ENCODE assay signal across 14 cellular contexts in the genomic region with DNA sequence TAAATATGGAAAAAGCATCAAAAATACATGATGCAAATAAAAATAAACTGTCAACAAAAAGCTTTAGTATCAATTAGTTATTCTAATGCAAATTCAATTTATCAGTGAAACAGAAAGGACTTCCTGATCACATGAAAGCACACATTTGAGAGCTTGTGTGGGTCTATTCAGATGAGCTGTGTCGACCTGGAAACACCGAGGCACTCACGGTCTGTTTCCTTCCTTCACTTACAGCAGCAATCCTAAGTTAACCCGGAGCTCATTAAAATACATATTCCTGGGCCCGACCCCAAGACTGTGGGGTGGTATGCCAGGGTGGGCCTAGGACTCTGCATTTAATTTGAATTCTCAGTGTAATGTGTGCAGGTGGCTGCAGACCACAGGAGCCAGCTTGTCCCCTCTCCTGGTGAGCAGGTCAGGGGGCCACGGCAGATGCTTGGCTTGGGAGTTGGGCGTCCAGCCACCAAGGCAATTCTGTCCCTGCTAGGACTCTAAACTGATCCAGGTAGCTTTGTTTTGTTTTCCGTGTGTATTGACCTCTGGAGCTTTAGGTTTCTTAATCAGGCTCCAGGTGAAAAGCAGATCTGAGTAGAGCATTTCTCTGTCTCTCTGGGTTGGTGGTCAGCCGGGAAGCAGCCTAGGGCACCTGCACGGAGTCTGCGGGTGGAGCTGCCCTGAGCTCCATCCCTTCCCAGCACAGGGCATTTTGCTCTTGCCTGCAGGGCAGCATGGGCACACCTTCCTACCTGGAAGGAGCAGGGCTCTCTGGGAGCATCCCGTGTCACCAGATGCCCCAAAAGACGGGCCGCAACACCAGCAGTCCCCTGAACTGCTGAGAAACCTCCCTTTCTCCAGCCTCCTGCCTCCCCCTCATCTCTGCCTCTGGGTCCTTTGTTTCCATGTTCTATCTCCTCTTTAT. TPM values are rescaled to one million over a fixed set of nuclear protein-coding genes. Genes with fewer than 3 reads are reported as not detected.
DNase-seq lines count a peak whose midpoint lies in the region; ATAC-seq, FAIRE-seq and TF ChIP-seq lines count a peak whose summit lies in the region.
"Had no signal": no experiment of that assay in that cellular context is flagged by ENCODE, and none has a peak within 500 bp of the region (broad histone marks: within the 10 kb centered on the region; RNA-seq: fewer than 3 reads in every experiment).

No MANE protein-coding gene starts in this region.

- peaks cover 32% of the 10 kb centered on the region for H3K36me3 ChIP-seq in OCI-LY3 (replicated peaks; ENCODE audit: low read depth, low read length)
- H3K36me3 ChIP-seq in gastrocnemius medialis: no peaks in the 10 kb centered on the region
- H3K36me3 ChIP-seq: colonic mucosa had no signal

- H3K4me1 ChIP-seq in OCI-LY3 (ENCODE audit: low read length) (peaks cover 52% of the 10 kb centered on the region), gastrocnemius medialis (peaks cover 29 to 86% of the 10 kb centered on the region in 2 donors)
- H3K4me1 ChIP-seq: colonic mucosa had no signal

- H3K4me1 Mint-ChIP-seq in T-helper 1 cell treated with Interleukin-12 subunit alpha and Interleukin-12 subunit beta and Interleukin-4 antibody, amounts not matched to agents 30 μg/mL and 1 μg/mL, for 36 hours (ENCODE audit: low read depth): peaks cover 73% of the 10 kb centered on the region
- peaks cover 71% of the 10 kb centered on the region for H3K4me1 Mint-ChIP-seq in activated naive CD8-positive, alpha-beta T cell treated with anti-CD3 and anti-CD28 coated beads, Interleukin-2, amount 10 ng/mL, durations not matched to agents 7 days and 5 days

- no peaks in the 10 kb centered on the region for H3K9me3 ChIP-seq in OCI-LY3 (ENCODE audit: insufficient read depth, low read length)
- H3K9me3 ChIP-seq in gastrocnemius medialis: no peaks in the 10 kb centered on the region
- H3K9me3 ChIP-seq: colonic mucosa had no signal

- H3K27me3 ChIP-seq in OCI-LY3 (ENCODE audit: low read depth, low read length) (no peaks in the 10 kb centered on the region), gastrocnemius medialis (no peaks in the 10 kb centered on the region)
- H3K27me3 ChIP-seq: colonic mucosa had no signal

- peak overlapping the region; percentile 84 for H3K27ac Mint-ChIP-seq in T-helper 1 cell treated with Interleukin-12 subunit alpha and Interleukin-12 subunit beta and Interleukin-4 antibody, amounts not matched to agents 30 μg/mL and 1 μg/mL, for 36 hours
- H3K27ac Mint-ChIP-seq in activated naive CD8-positive, alpha-beta T cell treated with anti-CD3 and anti-CD28 coated beads, Interleukin-2, amount 10 ng/mL, durations not matched to agents 7 days and 5 days: peak overlapping the region; percentile 96

- no peak overlapping the region for H3K4me3 ChIP-seq in OCI-LY3 (ENCODE audit: low read length)
- H3K4me3 ChIP-seq in gastrocnemius medialis: no peak overlapping the region
- H3K4me3 ChIP-seq: colonic mucosa had no signal

- no peak overlapping the region for H2AFZ ChIP-seq in OCI-LY3 (ENCODE audit: low read depth, low read length)

- H3K9ac ChIP-seq in OCI-LY3 (ENCODE audit: low read length): 0 out of 2 replicates have a peak overlapping the region, but pooled peaks have one; percentile 53

- in situ Hi-C loops in gastrocnemius medialis (cut with MboI; ENCODE audit: low sequenced_read_pairs in 4 of 4): no loop called here

- H3K27ac ChIP-seq in OCI-LY3 (ENCODE audit: low read length): peak overlapping the region; percentile 17; the same call in 1 of the 2 replicates
- peak overlapping the region; percentile 25 to 48 (median 39) for H3K27ac ChIP-seq in gastrocnemius medialis
- H3K27ac ChIP-seq: colonic mucosa had no signal

- POLR2A ChIA-PET in activated naive CD8-positive, alpha-beta T cell treated with anti-CD3 and anti-CD28 coated beads, Interleukin-2, amount 10 ng/mL, durations not matched to agents 7 days and 5 days (lab: Charles Lee): interaction anchor here (0.9 to 2.8 kb wide), 7 partner anchors 9 to 69 kb away, joined by 3 to 20 read pairs (median 7); a partner anchor contains a TSS

- peak; percentile 13 for ATAC-seq in activated naive CD8-positive, alpha-beta T cell treated with anti-CD3 and anti-CD28 coated beads, Interleukin-2, amount 10 ng/mL, durations not matched to agents 7 days and 5 days (ENCODE audit: low read depth)
- ATAC-seq in gastrocnemius medialis: no peak

- peak overlapping the region; percentile 78 for H3K4me3 Mint-ChIP-seq in T-helper 1 cell treated with Interleukin-12 subunit alpha and Interleukin-12 subunit beta and Interleukin-4 antibody, amounts not matched to agents 30 μg/mL and 1 μg/mL, for 36 hours
- peak overlapping the region; percentile 85 for H3K4me3 Mint-ChIP-seq in activated naive CD8-positive, alpha-beta T cell treated with anti-CD3 and anti-CD28 coated beads, Interleukin-2, amount 10 ng/mL, durations not matched to agents 7 days and 5 days

- no peaks in the 10 kb centered on the region for H3K27me3 Mint-ChIP-seq in T-helper 1 cell treated with Interleukin-12 subunit alpha and Interleukin-12 subunit beta and Interleukin-4 antibody, amounts not matched to agents 30 μg/mL and 1 μg/mL, for 36 hours (ENCODE audit: low read depth)
- H3K27me3 Mint-ChIP-seq in activated naive CD8-positive, alpha-beta T cell treated with anti-CD3 and anti-CD28 coated beads, Interleukin-2, amount 10 ng/mL, durations not matched to agents 7 days and 5 days: no peaks in the 10 kb centered on the region

- peaks cover 40% of the 10 kb centered on the region for H3K36me3 Mint-ChIP-seq in T-helper 1 cell treated with Interleukin-12 subunit alpha and Interleukin-12 subunit beta and Interleukin-4 antibody, amounts not matched to agents 30 μg/mL and 1 μg/mL, for 36 hours (ENCODE audit: low read depth)
- peaks cover 44% of the 10 kb centered on the region for H3K36me3 Mint-ChIP-seq in activated naive CD8-positive, alpha-beta T cell treated with anti-CD3 and anti-CD28 coated beads, Interleukin-2, amount 10 ng/mL, durations not matched to agents 7 days and 5 days

- intact Hi-C loops in gastrocnemius medialis (cut with DNase I; ENCODE audit: low total_unique reads): loop anchor here (10.0 kb wide), 1 partner anchor 669 kb away; no protein-coding TSS in a partner anchor

- peaks cover 97% of the 10 kb centered on the region for H3K79me2 ChIP-seq in OCI-LY3 (ENCODE audit: low read length)

- no peaks in the 10 kb centered on the region for H3K9me3 Mint-ChIP-seq in T-helper 1 cell treated with Interleukin-12 subunit alpha and Interleukin-12 subunit beta and Interleukin-4 antibody, amounts not matched to agents 30 μg/mL and 1 μg/mL, for 36 hours
- peaks cover 2% of the 10 kb centered on the region for H3K9me3 Mint-ChIP-seq in activated naive CD8-positive, alpha-beta T cell treated with anti-CD3 and anti-CD28 coated beads, Interleukin-2, amount 10 ng/mL, durations not matched to agents 7 days and 5 days

- no peak for TF ChIP-seq CTCF in OCI-LY3 (IDR thresholded peaks at IDR 0.05; ENCODE audit: low read depth, low read length)
- no peak for TF ChIP-seq CTCF in gastrocnemius medialis (IDR thresholded peaks at IDR 0.05 in 4 of 5, conservative IDR thresholded peaks at IDR 0.05 in 1 of 5)

- no peak for DNase-seq in T-helper 1 cell
- DNase-seq in activated naive CD8-positive, alpha-beta T cell treated with anti-CD3 and anti-CD28 coated beads, Interleukin-2, amount 10 ng/mL, durations not matched to agents 7 days and 5 days: no peak
- no peak for DNase-seq in gastrocnemius medialis
- DNase-seq in frontal cortex (ENCODE audit: low spot score in 2 of 2): no peak
- no peak for DNase-seq in AG08396 (ENCODE audit: low spot score)
- no peak for DNase-seq in RCC 7860 (ENCODE audit: low spot score)
- DNase-seq: colonic mucosa, GOT3, IMR-90 had no signal

- peak overlapping the region; percentile 84 for H3K4me2 ChIP-seq in OCI-LY3 (ENCODE audit: low read length)

- peaks cover 73% of the 10 kb centered on the region for H4K20me1 ChIP-seq in OCI-LY3 (ENCODE audit: insufficient read depth, low read length)

- FAIRE-seq in frontal cortex (lab: Jason Lieb, UNC): no peak
- no peak for FAIRE-seq in RCC 7860 (lab: Jason Lieb, UNC)
- FAIRE-seq: keratinocyte, TTC549 had no signal

- TF ChIP-seq POLR2A in gastrocnemius medialis (IDR thresholded peaks at IDR 0.05): no peak

RNA-seq across cellular contexts. Expression of a gene that starts 9.0 kb away (rescaled TPM):
- 100 to 1,000 TPM; 138 to 148 TPM for total RNA-seq in activated naive CD8-positive, alpha-beta T cell treated with anti-CD3 and anti-CD28 coated beads, Interleukin-2, amount 10 ng/mL, durations not matched to agents 7 days and 5 days
- 10 to 100 TPM; 28.6 to 55.0 (median 50.4) TPM for total RNA-seq in gastrocnemius medialis
- total RNA-seq in frontal cortex: 7.7 TPM
- total RNA-seq: A172 had no signal
